Comparison of ENCODE assay signal across 21 cellular contexts in genomic region chr6:98579941-98580340, GRCh38.
DNase-seq lines count a peak whose midpoint lies in the region; ATAC-seq and TF ChIP-seq lines count a peak whose summit lies in the region.
"Had no signal": no experiment of that assay in that cellular context is flagged by ENCODE, and none has a peak within 500 bp of the region (broad histone marks: within the 10 kb centered on the region; RNA-seq: fewer than 3 reads in every experiment).

No MANE protein-coding gene starts in this region.

- no peak for ATAC-seq in left cardiac atrium
- no peak for ATAC-seq in GM21390 (IDR thresholded peaks at IDR 0.05; ENCODE audit: unreplicated experiment)
- ATAC-seq: HepG2 had no signal

- H3K4me2 ChIP-seq in mammary epithelial cell (ENCODE audit: insufficient read depth, low read depth, low read length), result no peak overlapping the region
- H3K4me2 ChIP-seq in SK-N-SH, result no peak overlapping the region
- H3K4me2 ChIP-seq: BLaER1 treated with 17β-estradiol and CSF1 and Interleukin-3, amounts not matched to agents 10 nM and 100 nM; KMS-11 had no signal

- no peak overlapping the region for H2AFZ ChIP-seq in mammary epithelial cell (ENCODE audit: low read depth, low read length)
- no peak overlapping the region for H2AFZ ChIP-seq in SK-N-SH (ENCODE audit: low read depth)

- DNase-seq in mammary epithelial cell (peak; percentile 16), breast epithelium (ENCODE audit: low spot score in 2 of 2) (no peak), SK-N-SH (no peak), hepatic stellate cell (ENCODE audit: low spot score) (peak; percentile 3), AG08396 (ENCODE audit: low spot score) (no peak), left cardiac atrium (no peak), esophagus squamous epithelium (lab: John Stamatoyannopoulos, UW) (no peak)
- DNase-seq: CD8-positive, alpha-beta memory T cell; DMS79; GF-D8; MG63; NCI-H1105; NCI-H187 treated with DMSO at 0.1 percent for 48 hours; NCI-H446; NCI-H748 treated with DMSO at 0.1 percent for 48 hours; SJCRH30 had no signal

- H3K9ac ChIP-seq in mammary epithelial cell (ENCODE audit: insufficient read depth, low read length) (no peak overlapping the region), SK-N-SH (no peak overlapping the region)
- H3K9ac ChIP-seq: BLaER1 treated with 17β-estradiol and CSF1 and Interleukin-3, amounts not matched to agents 10 nM and 100 nM; KMS-11 had no signal

- BruUV-seq in mammary epithelial cell (replicated peaks; lab: Mats Ljungman, UMichigan), result no TSS peak

- TF ChIP-seq EP300 in SK-N-SH (IDR thresholded peaks at IDR 0.05; ENCODE audit: borderline replicate concordance in 1 of 2, low read depth in 1 of 2, low read length in 1 of 2), result no peak

- intact Hi-C loops in mammary epithelial cell (cut with micrococcal nuclease), result no loop called here
- intact Hi-C loops in breast epithelium (cut with DNase I; ENCODE audit: low total_unique reads), result no loop called here
- intact Hi-C loops in left cardiac atrium (cut with DNase I), result no loop called here
- intact Hi-C loops in esophagus squamous epithelium (cut with DNase I), result no loop called here

- no peaks in the 10 kb centered on the region for H3K9me2 ChIP-seq in SK-N-SH

- H3K27me3 ChIP-seq in mammary epithelial cell (ENCODE audit: insufficient read depth, low read length) (no peaks in the 10 kb centered on the region), breast epithelium (no peaks in the 10 kb centered on the region), SK-N-SH (ENCODE audit: insufficient read depth) (no peaks in the 10 kb centered on the region), esophagus squamous epithelium (no peaks in the 10 kb centered on the region)
- H3K27me3 ChIP-seq: BLaER1 treated with 17β-estradiol and CSF1 and Interleukin-3, amounts not matched to agents 10 nM and 100 nM; MG63; SJCRH30 had no signal

- no peak for TF ChIP-seq CTCF in mammary epithelial cell (conservative IDR thresholded peaks at IDR 0.05 in 1 of 2, IDR thresholded peaks at IDR 0.05 in 1 of 2; ENCODE audit: extremely low read depth in 1 of 2, insufficient read depth in 1 of 2, low read depth in 1 of 2, low read length in 2 of 2)
- TF ChIP-seq CTCF in breast epithelium (IDR thresholded peaks at IDR 0.05), result no peak
- no peak for TF ChIP-seq CTCF in SK-N-SH (IDR thresholded peaks at IDR 0.05)
- TF ChIP-seq CTCF in esophagus squamous epithelium (IDR thresholded peaks at IDR 0.05), result no peak

- no peaks in the 10 kb centered on the region for H3K79me2 ChIP-seq in mammary epithelial cell (ENCODE audit: insufficient read depth, low read length)
- no peaks in the 10 kb centered on the region for H3K79me2 ChIP-seq in SK-N-SH (ENCODE audit: insufficient read depth)

- H4K20me1 ChIP-seq in mammary epithelial cell (ENCODE audit: insufficient read depth, low read length) (no peaks in the 10 kb centered on the region), SK-N-SH (ENCODE audit: insufficient read depth) (no peaks in the 10 kb centered on the region)
- H4K20me1 ChIP-seq: BLaER1 treated with 17β-estradiol and CSF1 and Interleukin-3, amounts not matched to agents 10 nM and 100 nM had no signal

- H3K36me3 ChIP-seq in mammary epithelial cell (ENCODE audit: insufficient read depth, low read length) (no peaks in the 10 kb centered on the region), breast epithelium (no peaks in the 10 kb centered on the region), SK-N-SH (replicated peaks in 1 of 2; ENCODE audit: control insufficient read depth in 1 of 2, insufficient read depth in 2 of 2, low read length in 1 of 2) (no peaks in the 10 kb centered on the region), esophagus squamous epithelium (no peaks in the 10 kb centered on the region)
- H3K36me3 ChIP-seq: BLaER1 treated with 17β-estradiol and CSF1 and Interleukin-3, amounts not matched to agents 10 nM and 100 nM; MG63; SJCRH30 had no signal

- H3K27ac ChIP-seq in mammary epithelial cell (ENCODE audit: insufficient read depth, low read depth, low read length) (no peak overlapping the region), breast epithelium (no peak overlapping the region), SK-N-SH (ENCODE audit: low read depth in 2 of 2, low read length in 1 of 2) (peak overlapping the region in 1 of 2 experiments; percentile 17; a peak in 1 of 4 replicates), esophagus squamous epithelium (no peak overlapping the region)
- H3K27ac ChIP-seq: 22Rv1; BLaER1 treated with 17β-estradiol and CSF1 and Interleukin-3, amounts not matched to agents 10 nM and 100 nM; KMS-11; SJCRH30 had no signal

- CTCF ChIA-PET in mammary epithelial cell (lab: Charles Lee; ENCODE audit: low non-redundant PET), result no interaction called here
- CTCF ChIA-PET in SK-N-SH (lab: Yijun Ruan, JAX), result interaction anchor here (1.5 kb wide), 1 partner anchor 21 kb away, joined by 4 read pairs; no protein-coding TSS in a partner anchor

- H3F3A ChIP-seq in SK-N-SH (replicated peaks; ENCODE audit: insufficient read depth), result peaks cover 5% of the 10 kb centered on the region

- POLR2A ChIA-PET in SK-N-SH (lab: Yijun Ruan, JAX), result no interaction called here

- no peak overlapping the region for H3K4me3 ChIP-seq in mammary epithelial cell (replicated peaks in 1 of 3; ENCODE audit: insufficient read depth in 1 of 3, low read depth in 2 of 3, low read length in 3 of 3)
- no peak overlapping the region for H3K4me3 ChIP-seq in breast epithelium
- H3K4me3 ChIP-seq in SK-N-SH (ENCODE audit: low read depth in 2 of 2, low read length in 1 of 2), result no peak overlapping the region
- H3K4me3 ChIP-seq in esophagus squamous epithelium, result no peak overlapping the region
- H3K4me3 ChIP-seq: BLaER1 treated with 17β-estradiol and CSF1 and Interleukin-3, amounts not matched to agents 10 nM and 100 nM; MG63; SJCRH30 had no signal

- in situ Hi-C loops in mammary epithelial cell (cut with MboI; ENCODE audit: low sequenced_read_pairs in 2 of 2), result no loop called here

- no peaks in the 10 kb centered on the region for H3K9me3 ChIP-seq in mammary epithelial cell (replicated peaks; ENCODE audit: insufficient read depth, low read length)
- no peaks in the 10 kb centered on the region for H3K9me3 ChIP-seq in breast epithelium
- no peaks in the 10 kb centered on the region for H3K9me3 ChIP-seq in SK-N-SH
- H3K9me3 ChIP-seq in esophagus squamous epithelium, result no peaks in the 10 kb centered on the region
- H3K9me3 ChIP-seq: BLaER1 treated with 17β-estradiol and CSF1 and Interleukin-3, amounts not matched to agents 10 nM and 100 nM; MG63; SJCRH30 had no signal

- dilution Hi-C loops in mammary epithelial cell (cut with HindIII; ENCODE audit: low sequenced_read_pairs), result no loop called here

- no peaks in the 10 kb centered on the region for H3K4me1 ChIP-seq in mammary epithelial cell (ENCODE audit: insufficient read depth, low read length)
- no peaks in the 10 kb centered on the region for H3K4me1 ChIP-seq in breast epithelium
- H3K4me1 ChIP-seq in SK-N-SH (ENCODE audit: control insufficient read depth in 1 of 2, insufficient read depth in 2 of 2, low read depth in 1 of 2, low read length in 1 of 2), result peaks cover 4 to 11% of the 10 kb centered on the region in 2 experiments; a peak in 3 of 4 replicates
- H3K4me1 ChIP-seq in esophagus squamous epithelium, result no peaks in the 10 kb centered on the region
- H3K4me1 ChIP-seq: BLaER1 treated with 17β-estradiol and CSF1 and Interleukin-3, amounts not matched to agents 10 nM and 100 nM; SJCRH30 had no signal

- TF ChIP-seq POLR2A in breast epithelium (IDR thresholded peaks at IDR 0.05) (no peak), esophagus squamous epithelium (IDR thresholded peaks at IDR 0.05) (no peak)

- WGBS in mammary epithelial cell (ENCODE audit: low coverage, missing lambda C conversion rate), result 27% methylated on average over 1 of the region's 1 CpG
- 12% methylated on average over 1 of the region's 1 CpG for WGBS in SK-N-SH (ENCODE audit: low lambda C conversion rate)
- 56 to 88% methylated on average over 1 of the region's 1 CpG for WGBS in esophagus squamous epithelium, 2 donors

- TF ChIP-seq RAD21 in SK-N-SH (IDR thresholded peaks at IDR 0.05; ENCODE audit: low read length), result no peak

TF ChIP-seq in SK-N-SH, 30 proteins besides CTCF, POLR2A, EP300 and RAD21 (continues in another document):
- TF ChIP-seq, protein P1, sequence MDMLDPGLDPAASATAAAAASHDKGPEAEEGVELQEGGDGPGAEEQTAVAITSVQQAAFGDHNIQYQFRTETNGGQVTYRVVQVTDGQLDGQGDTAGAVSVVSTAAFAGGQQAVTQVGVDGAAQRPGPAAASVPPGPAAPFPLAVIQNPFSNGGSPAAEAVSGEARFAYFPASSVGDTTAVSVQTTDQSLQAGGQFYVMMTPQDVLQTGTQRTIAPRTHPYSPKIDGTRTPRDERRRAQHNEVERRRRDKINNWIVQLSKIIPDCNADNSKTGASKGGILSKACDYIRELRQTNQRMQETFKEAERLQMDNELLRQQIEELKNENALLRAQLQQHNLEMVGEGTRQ (IDR thresholded peaks at IDR 0.05; ENCODE audit: borderline replicate concordance, low read depth, low read length), result no peak
- TF ChIP-seq TCF12 (IDR thresholded peaks at IDR 0.05), result 0 out of 2 replicates have a peak, but pooled peaks have one; percentile 6
- TF ChIP-seq ELF1 (IDR thresholded peaks at IDR 0.05), result no peak
- no peak for TF ChIP-seq RXRA (IDR thresholded peaks at IDR 0.05; ENCODE audit: borderline replicate concordance, low read depth)
- TF ChIP-seq YY1 (IDR thresholded peaks at IDR 0.05; ENCODE audit: low read depth), result no peak
- TF ChIP-seq CHD2 (IDR thresholded peaks at IDR 0.05; ENCODE audit: low read length, partially characterized antibody), result no peak
- TF ChIP-seq FOXJ3 (CRISPR knock-in tag; IDR thresholded peaks at IDR 0.05), result no peak
- TF ChIP-seq, protein P2, sequence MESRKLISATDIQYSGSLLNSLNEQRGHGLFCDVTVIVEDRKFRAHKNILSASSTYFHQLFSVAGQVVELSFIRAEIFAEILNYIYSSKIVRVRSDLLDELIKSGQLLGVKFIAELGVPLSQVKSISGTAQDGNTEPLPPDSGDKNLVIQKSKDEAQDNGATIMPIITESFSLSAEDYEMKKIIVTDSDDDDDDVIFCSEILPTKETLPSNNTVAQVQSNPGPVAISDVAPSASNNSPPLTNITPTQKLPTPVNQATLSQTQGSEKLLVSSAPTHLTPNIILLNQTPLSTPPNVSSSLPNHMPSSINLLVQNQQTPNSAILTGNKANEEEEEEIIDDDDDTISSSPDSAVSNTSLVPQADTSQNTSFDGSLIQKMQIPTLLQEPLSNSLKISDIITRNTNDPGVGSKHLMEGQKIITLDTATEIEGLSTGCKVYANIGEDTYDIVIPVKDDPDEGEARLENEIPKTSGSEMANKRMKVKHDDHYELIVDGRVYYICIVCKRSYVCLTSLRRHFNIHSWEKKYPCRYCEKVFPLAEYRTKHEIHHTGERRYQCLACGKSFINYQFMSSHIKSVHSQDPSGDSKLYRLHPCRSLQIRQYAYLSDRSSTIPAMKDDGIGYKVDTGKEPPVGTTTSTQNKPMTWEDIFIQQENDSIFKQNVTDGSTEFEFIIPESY (IDR thresholded peaks at IDR 0.05; ENCODE audit: borderline replicate concordance, low read depth), result no peak
- TF ChIP-seq POLR2AphosphoS5 (IDR thresholded peaks at IDR 0.05; ENCODE audit: low read depth, low read length), result no peak
- no peak for TF ChIP-seq MEF2A (IDR thresholded peaks at IDR 0.05; ENCODE audit: borderline replicate concordance, low read depth)
- no peak for TF ChIP-seq EZH2phosphoT487 (IDR thresholded peaks at IDR 0.05; ENCODE audit: borderline replicate concordance, low read depth)

Comparison
In these comparisons a context has a peak if more than half of its experiments do, and no peak if none do; other contexts are left out.
1. DNase-seq: peak in mammary epithelial cell (single experiment) and hepatic stellate cell (single experiment); none in breast epithelium (0 of 2), SK-N-SH (single experiment), AG08396 (single experiment), left cardiac atrium (single experiment) and esophagus squamous epithelium (single experiment).